In the genomic region with DNA sequence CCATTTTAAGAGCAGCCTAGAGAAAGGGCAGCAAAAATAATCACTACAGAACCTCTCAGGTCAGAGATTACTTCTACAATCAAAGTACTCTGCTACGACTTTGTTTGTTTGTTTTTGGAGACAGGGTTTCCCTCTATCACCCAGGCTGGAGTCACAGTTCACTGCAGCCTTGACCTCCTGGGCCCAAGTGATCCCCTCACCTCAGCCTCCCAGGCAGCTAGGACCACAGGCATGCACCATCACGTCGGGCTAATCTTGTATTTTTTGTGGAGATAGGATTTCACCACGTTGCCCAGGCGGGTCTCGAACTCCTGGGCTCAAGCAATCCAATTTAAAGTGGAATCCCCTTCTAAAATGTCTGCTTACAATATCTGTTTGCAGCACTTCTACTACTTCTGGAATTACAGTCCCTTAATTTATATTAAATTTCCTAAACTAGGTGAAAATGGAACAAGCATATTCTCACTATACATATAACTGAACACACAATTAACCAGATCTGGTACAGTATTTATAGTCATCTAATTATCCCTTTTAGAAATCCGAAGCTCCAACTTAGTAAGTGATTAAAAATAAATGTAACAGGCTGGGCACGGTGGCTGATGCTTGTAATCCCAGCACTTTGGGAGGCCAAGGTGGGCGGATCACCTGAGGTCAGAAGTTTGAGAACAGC, we compare ENCODE assay signal across 25 cellular contexts. TPM values are rescaled to one million over a fixed set of nuclear protein-coding genes. Genes with fewer than 3 reads are reported as not detected.
DNase-seq lines count a peak whose midpoint lies in the region; ATAC-seq and TF ChIP-seq lines count a peak whose summit lies in the region.
"Had no signal": no experiment of that assay in that cellular context is flagged by ENCODE, and none has a peak within 500 bp of the region (broad histone marks: within the 10 kb centered on the region; RNA-seq: fewer than 3 reads in every experiment).

No MANE protein-coding gene starts in this region.

- H3K4me1 Mint-ChIP-seq in endodermal cell (peaks cover 29% of the 10 kb centered on the region), osteocyte (ENCODE audit: unreplicated experiment) (peaks cover 67% of the 10 kb centered on the region)
- H3K4me1 Mint-ChIP-seq in activated naive CD8-positive, alpha-beta T cell treated with anti-CD3 and anti-CD28 coated beads for 36 hours, result peaks cover 9% of the 10 kb centered on the region

- H3K4me3 Mint-ChIP-seq in endodermal cell, result no peak overlapping the region
- H3K4me3 Mint-ChIP-seq in osteocyte (ENCODE audit: unreplicated experiment), result peak overlapping the region; percentile 62
- no peak overlapping the region for H3K4me3 Mint-ChIP-seq in activated naive CD8-positive, alpha-beta T cell treated with anti-CD3 and anti-CD28 coated beads for 36 hours
- H3K4me3 Mint-ChIP-seq: activated CD8-positive, alpha-beta memory T cell treated with anti-CD3 and anti-CD28 coated beads, Interleukin-2, amount 10 ng/mL, durations not matched to agents 7 days and 5 days; CD8-positive, alpha-beta memory T cell; central memory CD8-positive, alpha-beta T cell; natural killer cell had no signal

- H3K9ac ChIP-seq in IMR-90 (ENCODE audit: low read depth, low read length) (0 out of 2 replicates have a peak overlapping the region, but pooled peaks have one; percentile 1), endodermal cell (ENCODE audit: extremely low read depth, low read length, poor library complexity, severe bottlenecking) (no peak overlapping the region)

- H3K4me3 ChIP-seq in AG04450 (ENCODE audit: low read depth, low read length), result peak overlapping the region; percentile 34
- H3K4me3 ChIP-seq in IMR-90 (ENCODE audit: insufficient read depth, low read depth, low read length), result peak overlapping the region; percentile 2; the same call in 1 of the 2 replicates
- peak overlapping the region; percentile 65 for H3K4me3 ChIP-seq in endodermal cell (ENCODE audit: low read length)
- H3K4me3 ChIP-seq: adrenal gland, GM12878, MG63, PC-9, prostate gland had no signal

- no peak for ATAC-seq in IMR-90 (ENCODE audit: low read depth)
- no peak for ATAC-seq in HG03108 (IDR thresholded peaks at IDR 0.05; ENCODE audit: unreplicated experiment)
- ATAC-seq in GM19328 (IDR thresholded peaks at IDR 0.05; ENCODE audit: unreplicated experiment), result no peak
- ATAC-seq: activated CD8-positive, alpha-beta memory T cell treated with anti-CD3 and anti-CD28 coated beads, Interleukin-2, amount 10 ng/mL, durations not matched to agents 7 days and 5 days; GM12878; natural killer cell had no signal

- no peaks in the 10 kb centered on the region for H3K27me3 ChIP-seq in AG04450 (ENCODE audit: control insufficient read depth, insufficient read depth, low read length)
- H3K27me3 ChIP-seq in IMR-90 (ENCODE audit: control insufficient read depth, insufficient read depth, low read length), result no peaks in the 10 kb centered on the region
- H3K27me3 ChIP-seq in endodermal cell (ENCODE audit: control insufficient read depth, insufficient read depth, low read length, poor library complexity, severe bottlenecking), result no peaks in the 10 kb centered on the region
- H3K27me3 ChIP-seq: adrenal gland, MG63 had no signal

- TF ChIP-seq CTCF in AG04450 (IDR thresholded peaks at IDR 0.05; ENCODE audit: low read depth, low read length), result no peak
- TF ChIP-seq CTCF in IMR-90 (conservative IDR thresholded peaks at IDR 0.05; ENCODE audit: low read depth, low read length), result no peak
- no peak for TF ChIP-seq CTCF in endodermal cell (conservative IDR thresholded peaks at IDR 0.05)
- no peak for TF ChIP-seq CTCF in osteocyte (IDR thresholded peaks at IDR 0.05)

- no peak overlapping the region for H4K91ac ChIP-seq in IMR-90 (ENCODE audit: insufficient read depth, low read depth, low read length)

- H3K27ac ChIP-seq in AG04450 (ENCODE audit: low read depth, low read length), result no peak overlapping the region
- H3K27ac ChIP-seq in IMR-90 (ENCODE audit: insufficient read depth, low read length), result peak overlapping the region; percentile 15; the same call in 1 of the 2 replicates
- no peak overlapping the region for H3K27ac ChIP-seq in endodermal cell (ENCODE audit: low read depth, low read length)
- H3K27ac ChIP-seq: PC-9, prostate gland had no signal

- in situ Hi-C loops in IMR-90 (cut with MboI; ENCODE audit: low sequenced_read_pairs), result no loop called here

- H3K27ac Mint-ChIP-seq in endodermal cell, result peak overlapping the region; percentile 48
- H3K27ac Mint-ChIP-seq in osteocyte (ENCODE audit: unreplicated experiment), result peak overlapping the region; percentile 41
- no peak overlapping the region for H3K27ac Mint-ChIP-seq in activated naive CD8-positive, alpha-beta T cell treated with anti-CD3 and anti-CD28 coated beads for 36 hours
- H3K27ac Mint-ChIP-seq: activated CD8-positive, alpha-beta memory T cell treated with anti-CD3 and anti-CD28 coated beads, Interleukin-2, amount 10 ng/mL, durations not matched to agents 7 days and 5 days; activated T-helper 2 cell treated with anti-CD3 and anti-CD28 coated beads, Interferon-gamma antibody, Interleukin-2, Interleukin-4, amounts not matched to agents 10 μg/mL and 5 μg/mL and 100 μg/mL, durations not matched to agents 14 hours and 24 hours and 36 hours; CD8-positive, alpha-beta memory T cell; natural killer cell had no signal

- dilution Hi-C loops in IMR-90 (cut with HindIII; ENCODE audit: low sequenced_read_pairs, unreplicated experiment), result no loop called here

- 0 out of 2 replicates have a peak overlapping the region, but pooled peaks have one; percentile 30 for H3K18ac ChIP-seq in IMR-90 (ENCODE audit: low read depth, low read length)

- peak overlapping the region; percentile 38 for H4K5ac ChIP-seq in IMR-90 (ENCODE audit: low read depth, low read length)

- H3K9me3 ChIP-seq in AG04450 (ENCODE audit: control insufficient read depth, insufficient read depth, low read length) (no peaks in the 10 kb centered on the region), IMR-90 (ENCODE audit: control insufficient read depth, insufficient read depth, low read length) (no peaks in the 10 kb centered on the region), endodermal cell (ENCODE audit: control insufficient read depth, low read length) (no peaks in the 10 kb centered on the region)
- H3K9me3 ChIP-seq: adrenal gland, MG63, prostate gland had no signal

- H3K4me2 ChIP-seq in IMR-90 (ENCODE audit: low read depth, low read length), result peak overlapping the region; percentile 53
- H3K4me2 ChIP-seq: PC-9 had no signal

- peak overlapping the region; percentile 21; the same call in 1 of the 2 replicates for H3K4ac ChIP-seq in IMR-90 (ENCODE audit: low read depth, low read length)

- H3K14ac ChIP-seq in IMR-90 (replicated peaks; ENCODE audit: low read depth, low read length), result peak overlapping the region; percentile 34; the same call in 1 of the 2 replicates

- no peak for TF ChIP-seq RAD21 in IMR-90 (IDR thresholded peaks at IDR 0.05; ENCODE audit: low read length)

- no peak for TF ChIP-seq POLR2A in IMR-90 (IDR thresholded peaks at IDR 0.05; ENCODE audit: low read depth, low read length)

- no peak overlapping the region for H2BK15ac ChIP-seq in IMR-90 (ENCODE audit: low read depth, low read length)

- peaks cover 6% of the 10 kb centered on the region for H3K4me1 ChIP-seq in IMR-90 (ENCODE audit: control insufficient read depth, insufficient read depth, low read length)
- H3K4me1 ChIP-seq in endodermal cell (ENCODE audit: control insufficient read depth, insufficient read depth, low read length), result peaks cover 6% of the 10 kb centered on the region
- H3K4me1 ChIP-seq: prostate gland had no signal

- POLR2A ChIA-PET in AG04450 (lab: Yijun Ruan, JAX) (no interaction called here), IMR-90 (lab: Charles Lee; ENCODE audit: unreplicated experiment) (no interaction called here)

- no peaks in the 10 kb centered on the region for H3K36me3 ChIP-seq in IMR-90 (ENCODE audit: control insufficient read depth, insufficient read depth, low read length)
- peaks cover 4% of the 10 kb centered on the region for H3K36me3 ChIP-seq in endodermal cell (ENCODE audit: control insufficient read depth, insufficient read depth, low read length)
- H3K36me3 ChIP-seq: adrenal gland, prostate gland had no signal

- intact Hi-C loops in IMR-90 (cut with micrococcal nuclease), result no loop called here

- H3K23ac ChIP-seq in IMR-90 (ENCODE audit: low read depth, low read length), result peak overlapping the region; percentile 10; the same call in 1 of the 2 replicates

- peak overlapping the region; percentile 81 for H2AK5ac ChIP-seq in IMR-90 (ENCODE audit: low read depth, low read length)

- no peak overlapping the region for H2BK120ac ChIP-seq in IMR-90 (ENCODE audit: low read depth, low read length)

- WGBS in IMR-90 (ENCODE audit: extremely low coverage in 2 of 2, insufficient read length in 1 of 2), 2 experiments, result no CpG with 5 or more reads among the region's 9 CpGs
- 54 to 68% methylated on average over 5 to 9 of the region's 9 CpGs for WGBS in endodermal cell (ENCODE audit: insufficient coverage in 1 of 2, insufficient read length in 1 of 2), 2 experiments

- H3K27me3 Mint-ChIP-seq in endodermal cell (ENCODE audit: insufficient read depth), result peaks cover 7% of the 10 kb centered on the region
- no peaks in the 10 kb centered on the region for H3K27me3 Mint-ChIP-seq in osteocyte (ENCODE audit: unreplicated experiment)
- peaks cover 63% of the 10 kb centered on the region for H3K27me3 Mint-ChIP-seq in activated naive CD8-positive, alpha-beta T cell treated with anti-CD3 and anti-CD28 coated beads for 36 hours

- H4K20me1 ChIP-seq in IMR-90 (ENCODE audit: insufficient read depth, low read length), result peaks cover 12% of the 10 kb centered on the region

- no peak overlapping the region for H2AFZ ChIP-seq in IMR-90 (replicated peaks; ENCODE audit: low read length, poor library complexity)
- H2AFZ ChIP-seq: PC-9 had no signal

- no peak overlapping the region for H3K56ac ChIP-seq in IMR-90 (ENCODE audit: extremely low read depth, insufficient read depth, low read length)

- H3K9me3 Mint-ChIP-seq in endodermal cell (no peaks in the 10 kb centered on the region), osteocyte (ENCODE audit: unreplicated experiment) (no peaks in the 10 kb centered on the region)
- no peaks in the 10 kb centered on the region for H3K9me3 Mint-ChIP-seq in activated naive CD8-positive, alpha-beta T cell treated with anti-CD3 and anti-CD28 coated beads for 36 hours
- H3K9me3 Mint-ChIP-seq: activated T-helper 2 cell treated with anti-CD3 and anti-CD28 coated beads, Interferon-gamma antibody, Interleukin-2, Interleukin-4, amounts not matched to agents 10 μg/mL and 5 μg/mL and 100 μg/mL, durations not matched to agents 14 hours and 24 hours and 36 hours; central memory CD8-positive, alpha-beta T cell; natural killer cell had no signal

- CTCF ChIA-PET in AG04450 (lab: Charles Lee), result interaction anchor here (0.9 kb wide), 1 partner anchor 53 kb away, joined by 3 read pairs; no protein-coding TSS in a partner anchor
- CTCF ChIA-PET in IMR-90 (lab: Yijun Ruan, JAX), result no interaction called here

- H3K36me3 Mint-ChIP-seq in endodermal cell (ENCODE audit: low read depth) (no peaks in the 10 kb centered on the region), osteocyte (ENCODE audit: unreplicated experiment) (peaks cover 38% of the 10 kb centered on the region)
- H3K36me3 Mint-ChIP-seq in activated naive CD8-positive, alpha-beta T cell treated with anti-CD3 and anti-CD28 coated beads for 36 hours, result no peaks in the 10 kb centered on the region
- H3K36me3 Mint-ChIP-seq: CD8-positive, alpha-beta memory T cell; natural killer cell had no signal

- H3K9me1 ChIP-seq in IMR-90 (ENCODE audit: insufficient read depth, low read length), result peaks cover 2% of the 10 kb centered on the region; the same call in 1 of the 2 replicates

- DNase-seq in AG04450 (ENCODE audit: low read depth, low spot score), result no peak
- DNase-seq in IMR-90, result no peak
- peak; percentile 55 for DNase-seq in endodermal cell
- no peak for DNase-seq in osteocyte (ENCODE audit: extremely low spot score, unreplicated experiment)
- no peak for DNase-seq in activated naive CD8-positive, alpha-beta T cell treated with anti-CD3 and anti-CD28 coated beads for 36 hours
- no peak for DNase-seq in activated CD4-positive, CD25-positive, alpha-beta regulatory T cell treated with anti-CD3 and anti-CD28 coated beads, Interleukin-2, amount 50 U/mL, for 72 hours
- DNase-seq: activated CD4-positive, alpha-beta T cell treated with anti-CD3 and anti-CD28 coated beads for 4 hours; activated CD8-positive, alpha-beta memory T cell treated with anti-CD3 and anti-CD28 coated beads, Interleukin-2, amount 10 ng/mL, durations not matched to agents 7 days and 5 days; adrenal gland; CD8-positive, alpha-beta memory T cell; DMS53; islet precursor cell; MG63; natural killer cell; NCI-H1694; PC-9; stimulated activated CD4-positive, alpha-beta T cell treated with anti-CD3 and anti-CD28 coated beads, Interleukin-12 subunit alpha, Interleukin-12 subunit beta, amount 100 ng/mL, for 4 hours; stimulated activated CD8-positive, alpha-beta memory T cell treated with anti-CD3 and anti-CD28 coated beads, Interleukin-4, amount 100 ng/mL, for 48 hours; substantia nigra had no signal

- H4K8ac ChIP-seq in IMR-90 (ENCODE audit: low read depth in 2 of 2, low read length in 2 of 2), result peak overlapping the region in 1 of 2 experiments; percentile 13; a peak in 1 of 4 replicates

- H2AK9ac ChIP-seq in IMR-90 (replicated peaks; ENCODE audit: low read depth, low read length, poor library complexity), result no peak overlapping the region

- BruUV-seq in IMR-90 (replicated peaks; lab: Mats Ljungman, UMichigan), result no TSS peak

- no peak overlapping the region for H2BK20ac ChIP-seq in IMR-90 (ENCODE audit: low read depth, low read length)

- peak overlapping the region; percentile 6 for H2BK5ac ChIP-seq in IMR-90 (ENCODE audit: low read depth, low read length, poor library complexity, severe bottlenecking)

- H3K79me1 ChIP-seq in IMR-90 (ENCODE audit: low read depth in 1 of 2, low read length in 2 of 2), result peaks cover 4 to 16% of the 10 kb centered on the region in 2 experiments; a peak in 3 of 4 replicates

RNA-seq across cellular contexts. Expression of a gene that starts 4.4 kb away (rescaled TPM):
- polyA plus RNA-seq in AG04450 (2011; rRNA removed) (133 and 134 TPM in 2 replicates), IMR-90 (2012; rRNA removed) (127 and 156 TPM in 2 replicates)
- 462 and 501 TPM in 2 replicates for polyA minus RNA-seq in AG04450 (2011; rRNA and poly(A)+ RNA removed)
- total RNA-seq in IMR-90 (2012; rRNA removed) (505 and 507 TPM in 2 replicates), endodermal cell (10 to 100 TPM; 49.7 to 67.1 TPM), osteocyte (259 and 264 TPM in 2 replicates)
- polyA plus RNA-seq in IMR-90 (2012; cell fraction: cytosol; rRNA removed), result 34.2 and 47.8 TPM in 2 replicates
- 121 and 277 TPM in 2 replicates for polyA plus RNA-seq in IMR-90 (2012; cell fraction: nucleus; rRNA removed; ENCODE audit: low replicate concordance)
- polyA plus RNA-seq in endodermal cell (2013, experiment 1 of 2), result 40.9 TPM
- polyA plus RNA-seq in endodermal cell (2013, experiment 2 of 2), result 41.7 TPM
- total RNA-seq in activated naive CD8-positive, alpha-beta T cell treated with anti-CD3 and anti-CD28 coated beads for 36 hours, result 1 to 10 TPM; 2.3 to 3.9 TPM
- polyA plus RNA-seq: CD8-positive, alpha-beta memory T cell had no signal

Comparison
In these comparisons a context has a peak if more than half of its experiments do, and no peak if none do; other contexts are left out.
1. H3K4me3 ChIP-seq: peak in every context shown above with its lines; median percentile 65 in endodermal cell; 34 in AG04450; 2 in IMR-90.
2. RNA of a gene that starts 4.4 kb away (total RNA-seq): 505 to 507 TPM in IMR-90, 259 to 264 TPM in osteocyte and 49.7 to 67.1 TPM in endodermal cell; 2.3 to 3.9 TPM in activated naive CD8-positive, alpha-beta T cell treated with anti-CD3 and anti-CD28 coated beads for 36 hours; every median in the first group is over 10 times any median in the second.